Comparison of ENCODE assay signal across 1 cellular context in the genomic region with DNA sequence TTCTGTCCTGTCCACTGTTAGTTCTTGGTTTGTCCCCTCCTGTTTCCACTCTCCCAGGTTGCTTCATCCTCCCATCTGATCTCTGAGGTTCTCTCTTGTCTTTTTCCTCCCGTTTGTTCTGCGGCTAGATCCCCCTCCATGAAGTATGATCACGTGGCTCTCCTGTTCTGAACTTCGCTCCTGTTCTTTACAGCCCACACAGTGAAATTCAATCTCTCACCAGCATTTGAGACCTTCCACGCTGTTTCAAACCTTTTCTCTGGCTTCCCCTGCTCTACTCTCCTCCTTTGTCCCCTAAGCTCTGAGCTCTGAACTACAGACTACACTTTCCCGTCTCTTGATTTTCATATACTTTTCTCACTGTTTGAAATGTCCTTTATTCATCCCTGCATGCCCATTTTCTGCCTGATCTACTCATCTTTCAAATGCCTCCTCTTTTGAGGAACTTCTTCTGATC.
TF ChIP-seq lines count a peak whose summit lies in the region.

No MANE protein-coding gene starts in this region.

TF ChIP-seq in HepG2, 621 proteins besides CTCF, POLR2A, EP300 and RAD21 (continued from another document and continues in another):
- TF ChIP-seq ZNF205 (CRISPR knock-in tag; IDR thresholded peaks at IDR 0.05) (peak; percentile 46; the same call in 1 of the 2 replicates), KDM6A (CRISPR knock-in tag; IDR thresholded peaks at IDR 0.05; ENCODE audit: low read depth) (peak; percentile 44), KDM3A (CRISPR knock-in tag; IDR thresholded peaks at IDR 0.05; ENCODE audit: low read depth) (0 out of 2 replicates have a peak, but pooled peaks have one; percentile 50), KMT2A (CRISPR knock-in tag; IDR thresholded peaks at IDR 0.05) (no peak), KLF11 (CRISPR knock-in tag; IDR thresholded peaks at IDR 0.05) (no peak), KDM4B (CRISPR knock-in tag; IDR thresholded peaks at IDR 0.05) (no peak), ONECUT2 (CRISPR knock-in tag; IDR thresholded peaks at IDR 0.05) (no peak), ZNF724P (CRISPR knock-in tag; IDR thresholded peaks at IDR 0.05; ENCODE audit: borderline replicate concordance) (no peak), DNMT3B (CRISPR knock-in tag; conservative IDR thresholded peaks at IDR 0.05) (no peak), ESRRA (CRISPR knock-in tag; IDR thresholded peaks at IDR 0.05; ENCODE audit: low read depth) (no peak), ZNF670 (CRISPR knock-in tag; IDR thresholded peaks at IDR 0.05; ENCODE audit: borderline replicate concordance) (no peak), ASH2L (IDR thresholded peaks at IDR 0.05; ENCODE audit: insufficient read length, low read depth, low read length) (peak; percentile 46), NR1H2 (CRISPR knock-in tag; IDR thresholded peaks at IDR 0.05; ENCODE audit: borderline replicate concordance, low read depth) (no peak), ZNF782 (CRISPR knock-in tag; IDR thresholded peaks at IDR 0.05; ENCODE audit: borderline replicate concordance) (no peak), TEAD3 (CRISPR knock-in tag; optimal IDR thresholded peaks at IDR 0.05; ENCODE audit: borderline replicate concordance) (peak; percentile 26), SP1 (IDR thresholded peaks at IDR 0.05) (no peak), SP1 (CRISPR knock-in tag; IDR thresholded peaks at IDR 0.05) (no peak), MYNN (CRISPR knock-in tag; IDR thresholded peaks at IDR 0.05; ENCODE audit: low read depth) (no peak), CEBPB (IDR thresholded peaks at IDR 0.05; ENCODE audit: borderline replicate concordance, low read depth, low read length) (peak; percentile 86), HDAC1 (CRISPR knock-in tag; IDR thresholded peaks at IDR 0.05) (no peak), NFE2L1 (CRISPR knock-in tag; IDR thresholded peaks at IDR 0.05; ENCODE audit: borderline replicate concordance) (no peak), SAP130 (CRISPR knock-in tag; IDR thresholded peaks at IDR 0.05; ENCODE audit: low read depth) (peak; percentile 50; the same call in 1 of the 2 replicates), GZF1 (CRISPR knock-in tag; IDR thresholded peaks at IDR 0.05) (no peak), ZNF772 (CRISPR knock-in tag; IDR thresholded peaks at IDR 0.05) (no peak), KAT8 (CRISPR knock-in tag; IDR thresholded peaks at IDR 0.05) (peak; percentile 38; the same call in 1 of the 2 replicates), MIXL1 (CRISPR knock-in tag; IDR thresholded peaks at IDR 0.05) (peak; percentile 68), CREB1 (IDR thresholded peaks at IDR 0.05) (no peak), CREB1 (CRISPR knock-in tag; IDR thresholded peaks at IDR 0.05) (no peak), ZSCAN25 (CRISPR knock-in tag; IDR thresholded peaks at IDR 0.05) (peak; percentile 61; the same call in 1 of the 2 replicates), ZFP1 (CRISPR knock-in tag; IDR thresholded peaks at IDR 0.05) (0 out of 2 replicates have a peak, but pooled peaks have one; percentile 37), BORCS8-MEF2B (CRISPR knock-in tag; IDR thresholded peaks at IDR 0.05) (peak; percentile 64), ZNF749 (CRISPR knock-in tag; IDR thresholded peaks at IDR 0.05; ENCODE audit: borderline replicate concordance) (no peak), ZNF260 (CRISPR knock-in tag; IDR thresholded peaks at IDR 0.05; ENCODE audit: borderline replicate concordance, low read depth) (no peak), CEBPG (CRISPR knock-in tag; IDR thresholded peaks at IDR 0.05) (peak; percentile 87), NRL (CRISPR knock-in tag; IDR thresholded peaks at IDR 0.05; ENCODE audit: borderline replicate concordance) (no peak)
- TF ChIP-seq, protein P1, sequence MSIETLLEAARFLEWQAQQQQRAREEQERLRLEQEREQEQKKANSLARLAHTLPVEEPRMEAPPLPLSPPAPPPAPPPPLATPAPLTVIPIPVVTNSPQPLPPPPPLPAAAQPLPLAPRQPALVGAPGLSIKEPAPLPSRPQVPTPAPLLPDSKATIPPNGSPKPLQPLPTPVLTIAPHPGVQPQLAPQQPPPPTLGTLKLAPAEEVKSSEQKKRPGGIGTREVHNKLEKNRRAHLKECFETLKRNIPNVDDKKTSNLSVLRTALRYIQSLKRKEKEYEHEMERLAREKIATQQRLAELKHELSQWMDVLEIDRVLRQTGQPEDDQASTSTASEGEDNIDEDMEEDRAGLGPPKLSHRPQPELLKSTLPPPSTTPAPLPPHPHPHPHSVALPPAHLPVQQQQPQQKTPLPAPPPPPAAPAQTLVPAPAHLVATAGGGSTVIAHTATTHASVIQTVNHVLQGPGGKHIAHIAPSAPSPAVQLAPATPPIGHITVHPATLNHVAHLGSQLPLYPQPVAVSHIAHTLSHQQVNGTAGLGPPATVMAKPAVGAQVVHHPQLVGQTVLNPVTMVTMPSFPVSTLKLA (IDR thresholded peaks at IDR 0.05): peak; percentile 29; the same call in 1 of the 2 replicates
- TF ChIP-seq, protein P2, sequence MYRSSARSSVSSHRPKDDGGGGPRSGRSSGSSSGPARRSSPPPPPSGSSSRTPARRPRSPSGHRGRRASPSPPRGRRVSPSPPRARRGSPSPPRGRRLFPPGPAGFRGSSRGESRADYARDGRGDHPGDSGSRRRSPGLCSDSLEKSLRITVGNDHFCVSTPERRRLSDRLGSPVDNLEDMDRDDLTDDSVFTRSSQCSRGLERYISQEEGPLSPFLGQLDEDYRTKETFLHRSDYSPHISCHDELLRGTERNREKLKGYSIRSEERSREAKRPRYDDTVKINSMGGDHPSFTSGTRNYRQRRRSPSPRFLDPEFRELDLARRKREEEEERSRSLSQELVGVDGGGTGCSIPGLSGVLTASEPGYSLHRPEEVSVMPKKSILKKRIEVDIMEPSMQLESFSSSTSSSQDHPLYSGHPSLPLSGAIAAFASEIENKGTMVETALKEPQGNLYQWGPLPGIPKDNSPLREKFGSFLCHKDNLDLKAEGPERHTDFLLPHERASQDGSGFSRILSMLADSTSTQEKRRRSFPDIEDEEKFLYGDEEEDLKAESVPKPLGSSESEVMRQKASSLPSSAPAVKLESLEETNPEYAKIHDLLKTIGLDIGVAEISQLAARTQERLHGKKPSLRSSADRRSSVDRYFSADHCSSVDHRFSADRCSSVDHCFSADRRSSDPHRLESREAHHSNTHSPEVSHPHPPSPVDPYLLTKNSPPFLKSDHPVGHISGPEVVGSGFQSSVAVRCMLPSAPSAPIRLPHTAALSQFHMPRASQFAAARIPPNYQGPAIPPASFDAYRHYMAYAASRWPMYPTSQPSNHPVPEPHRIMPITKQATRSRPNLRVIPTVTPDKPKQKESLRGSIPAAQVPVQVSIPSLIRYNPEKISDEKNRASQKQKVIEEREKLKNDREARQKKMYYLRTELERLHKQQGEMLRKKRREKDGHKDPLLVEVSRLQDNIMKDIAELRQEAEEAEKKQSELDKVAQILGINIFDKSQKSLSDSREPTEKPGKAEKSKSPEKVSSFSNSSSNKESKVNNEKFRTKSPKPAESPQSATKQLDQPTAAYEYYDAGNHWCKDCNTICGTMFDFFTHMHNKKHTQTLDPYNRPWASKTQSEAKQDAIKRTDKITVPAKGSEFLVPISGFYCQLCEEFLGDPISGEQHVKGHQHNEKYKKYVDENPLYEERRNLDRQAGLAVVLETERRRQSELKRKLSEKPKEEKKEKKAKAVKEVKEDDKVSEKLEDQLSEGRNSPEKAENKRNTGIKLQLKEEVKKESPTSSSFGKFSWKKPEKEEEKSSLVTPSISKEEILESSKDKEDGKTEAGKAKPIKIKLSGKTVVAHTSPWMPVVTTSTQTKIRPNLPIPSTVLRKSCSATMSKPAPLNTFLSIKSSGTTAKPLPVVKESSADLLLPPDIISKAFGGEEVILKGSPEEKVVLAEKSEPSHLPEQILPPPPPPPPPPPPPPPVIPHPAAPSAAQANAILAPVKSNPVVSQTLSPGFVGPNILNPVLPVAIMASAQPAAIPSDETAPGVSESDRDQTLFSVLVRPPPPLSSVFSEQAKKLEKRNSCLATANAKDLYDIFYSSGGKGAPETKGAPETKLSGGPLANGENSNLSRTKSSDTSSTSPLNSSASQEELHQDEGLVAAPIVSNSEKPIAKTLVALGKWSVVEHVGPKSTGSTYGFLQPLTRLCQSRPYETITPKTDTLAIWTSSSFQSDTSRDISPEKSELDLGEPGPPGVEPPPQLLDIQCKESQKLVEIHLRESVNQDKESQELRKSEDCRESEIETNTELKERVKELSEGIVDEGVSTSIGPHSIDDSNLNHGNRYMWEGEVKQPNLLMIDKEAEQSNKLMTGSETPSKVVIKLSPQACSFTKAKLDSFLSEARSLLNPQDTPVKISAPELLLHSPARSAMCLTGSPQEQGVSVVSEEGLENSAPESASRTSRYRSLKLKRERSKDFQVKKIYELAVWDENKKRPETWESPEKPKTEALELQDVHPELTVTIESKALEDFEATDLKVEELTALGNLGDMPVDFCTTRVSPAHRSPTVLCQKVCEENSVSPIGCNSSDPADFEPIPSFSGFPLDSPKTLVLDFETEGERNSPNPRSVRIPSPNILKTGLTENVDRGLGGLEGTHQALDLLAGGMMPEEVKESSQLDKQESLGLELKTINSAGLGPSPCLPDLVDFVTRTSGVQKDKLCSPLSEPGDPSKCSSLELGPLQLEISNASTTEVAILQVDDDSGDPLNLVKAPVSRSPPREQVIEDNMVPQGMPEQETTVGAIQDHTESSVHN (CRISPR knock-in tag; IDR thresholded peaks at IDR 0.05): no peak
- TF ChIP-seq, protein P3, sequence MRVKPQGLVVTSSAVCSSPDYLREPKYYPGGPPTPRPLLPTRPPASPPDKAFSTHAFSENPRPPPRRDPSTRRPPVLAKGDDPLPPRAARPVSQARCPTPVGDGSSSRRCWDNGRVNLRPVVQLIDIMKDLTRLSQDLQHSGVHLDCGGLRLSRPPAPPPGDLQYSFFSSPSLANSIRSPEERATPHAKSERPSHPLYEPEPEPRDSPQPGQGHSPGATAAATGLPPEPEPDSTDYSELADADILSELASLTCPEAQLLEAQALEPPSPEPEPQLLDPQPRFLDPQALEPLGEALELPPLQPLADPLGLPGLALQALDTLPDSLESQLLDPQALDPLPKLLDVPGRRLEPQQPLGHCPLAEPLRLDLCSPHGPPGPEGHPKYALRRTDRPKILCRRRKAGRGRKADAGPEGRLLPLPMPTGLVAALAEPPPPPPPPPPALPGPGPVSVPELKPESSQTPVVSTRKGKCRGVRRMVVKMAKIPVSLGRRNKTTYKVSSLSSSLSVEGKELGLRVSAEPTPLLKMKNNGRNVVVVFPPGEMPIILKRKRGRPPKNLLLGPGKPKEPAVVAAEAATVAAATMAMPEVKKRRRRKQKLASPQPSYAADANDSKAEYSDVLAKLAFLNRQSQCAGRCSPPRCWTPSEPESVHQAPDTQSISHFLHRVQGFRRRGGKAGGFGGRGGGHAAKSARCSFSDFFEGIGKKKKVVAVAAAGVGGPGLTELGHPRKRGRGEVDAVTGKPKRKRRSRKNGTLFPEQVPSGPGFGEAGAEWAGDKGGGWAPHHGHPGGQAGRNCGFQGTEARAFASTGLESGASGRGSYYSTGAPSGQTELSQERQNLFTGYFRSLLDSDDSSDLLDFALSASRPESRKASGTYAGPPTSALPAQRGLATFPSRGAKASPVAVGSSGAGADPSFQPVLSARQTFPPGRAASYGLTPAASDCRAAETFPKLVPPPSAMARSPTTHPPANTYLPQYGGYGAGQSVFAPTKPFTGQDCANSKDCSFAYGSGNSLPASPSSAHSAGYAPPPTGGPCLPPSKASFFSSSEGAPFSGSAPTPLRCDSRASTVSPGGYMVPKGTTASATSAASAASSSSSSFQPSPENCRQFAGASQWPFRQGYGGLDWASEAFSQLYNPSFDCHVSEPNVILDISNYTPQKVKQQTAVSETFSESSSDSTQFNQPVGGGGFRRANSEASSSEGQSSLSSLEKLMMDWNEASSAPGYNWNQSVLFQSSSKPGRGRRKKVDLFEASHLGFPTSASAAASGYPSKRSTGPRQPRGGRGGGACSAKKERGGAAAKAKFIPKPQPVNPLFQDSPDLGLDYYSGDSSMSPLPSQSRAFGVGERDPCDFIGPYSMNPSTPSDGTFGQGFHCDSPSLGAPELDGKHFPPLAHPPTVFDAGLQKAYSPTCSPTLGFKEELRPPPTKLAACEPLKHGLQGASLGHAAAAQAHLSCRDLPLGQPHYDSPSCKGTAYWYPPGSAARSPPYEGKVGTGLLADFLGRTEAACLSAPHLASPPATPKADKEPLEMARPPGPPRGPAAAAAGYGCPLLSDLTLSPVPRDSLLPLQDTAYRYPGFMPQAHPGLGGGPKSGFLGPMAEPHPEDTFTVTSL (CRISPR knock-in tag; IDR thresholded peaks at IDR 0.05; ENCODE audit: borderline replicate concordance): peak; percentile 52; the same call in 1 of the 2 replicates
- TF ChIP-seq, protein P4, sequence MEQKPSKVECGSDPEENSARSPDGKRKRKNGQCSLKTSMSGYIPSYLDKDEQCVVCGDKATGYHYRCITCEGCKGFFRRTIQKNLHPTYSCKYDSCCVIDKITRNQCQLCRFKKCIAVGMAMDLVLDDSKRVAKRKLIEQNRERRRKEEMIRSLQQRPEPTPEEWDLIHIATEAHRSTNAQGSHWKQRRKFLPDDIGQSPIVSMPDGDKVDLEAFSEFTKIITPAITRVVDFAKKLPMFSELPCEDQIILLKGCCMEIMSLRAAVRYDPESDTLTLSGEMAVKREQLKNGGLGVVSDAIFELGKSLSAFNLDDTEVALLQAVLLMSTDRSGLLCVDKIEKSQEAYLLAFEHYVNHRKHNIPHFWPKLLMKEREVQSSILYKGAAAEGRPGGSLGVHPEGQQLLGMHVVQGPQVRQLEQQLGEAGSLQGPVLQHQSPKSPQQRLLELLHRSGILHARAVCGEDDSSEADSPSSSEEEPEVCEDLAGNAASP (CRISPR knock-in tag; IDR thresholded peaks at IDR 0.05; ENCODE audit: borderline replicate concordance): 0 out of 2 replicates have a peak, but pooled peaks have one; percentile 9
- TF ChIP-seq, protein P5, sequence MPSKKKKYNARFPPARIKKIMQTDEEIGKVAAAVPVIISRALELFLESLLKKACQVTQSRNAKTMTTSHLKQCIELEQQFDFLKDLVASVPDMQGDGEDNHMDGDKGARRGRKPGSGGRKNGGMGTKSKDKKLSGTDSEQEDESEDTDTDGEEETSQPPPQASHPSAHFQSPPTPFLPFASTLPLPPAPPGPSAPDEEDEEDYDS (CRISPR knock-in tag; IDR thresholded peaks at IDR 0.05): peak; percentile 56
- TF ChIP-seq, protein P6, sequence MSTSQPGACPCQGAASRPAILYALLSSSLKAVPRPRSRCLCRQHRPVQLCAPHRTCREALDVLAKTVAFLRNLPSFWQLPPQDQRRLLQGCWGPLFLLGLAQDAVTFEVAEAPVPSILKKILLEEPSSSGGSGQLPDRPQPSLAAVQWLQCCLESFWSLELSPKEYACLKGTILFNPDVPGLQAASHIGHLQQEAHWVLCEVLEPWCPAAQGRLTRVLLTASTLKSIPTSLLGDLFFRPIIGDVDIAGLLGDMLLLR (CRISPR knock-in tag; IDR thresholded peaks at IDR 0.05): no peak
- TF ChIP-seq, protein P7, sequence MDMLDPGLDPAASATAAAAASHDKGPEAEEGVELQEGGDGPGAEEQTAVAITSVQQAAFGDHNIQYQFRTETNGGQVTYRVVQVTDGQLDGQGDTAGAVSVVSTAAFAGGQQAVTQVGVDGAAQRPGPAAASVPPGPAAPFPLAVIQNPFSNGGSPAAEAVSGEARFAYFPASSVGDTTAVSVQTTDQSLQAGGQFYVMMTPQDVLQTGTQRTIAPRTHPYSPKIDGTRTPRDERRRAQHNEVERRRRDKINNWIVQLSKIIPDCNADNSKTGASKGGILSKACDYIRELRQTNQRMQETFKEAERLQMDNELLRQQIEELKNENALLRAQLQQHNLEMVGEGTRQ (IDR thresholded peaks at IDR 0.05; ENCODE audit: low read depth, low read length): peak; percentile 85
- TF ChIP-seq, protein P7 (CRISPR knock-in tag; IDR thresholded peaks at IDR 0.05; ENCODE audit: borderline replicate concordance): peak; percentile 93; the same call in 1 of the 2 replicates
